Comparison of ENCODE assay signal across 15 cellular contexts in genomic region chr7:150990416-150991186, GRCh38. TPM values are rescaled to one million over a fixed set of nuclear protein-coding genes. Genes with fewer than 3 reads are reported as not detected.
DNase-seq lines count a peak whose midpoint lies in the region; ATAC-seq lines count a peak whose summit lies in the region.
"Had no signal": no experiment of that assay in that cellular context is flagged by ENCODE, and none has a peak within 500 bp of the region (broad histone marks: within the 10 kb centered on the region; RNA-seq: fewer than 3 reads in every experiment).

Gene NOS3, plus strand, starts transcription at chr7:150991017. Its CDS starts 2,787 bp downstream, at chr7:150993804.

- DNase-seq in HT-29 (ENCODE audit: low spot score), result no peak
- no peak for DNase-seq in lung microvascular endothelial cell (ENCODE audit: low read depth in 2 of 2)
- no peak for DNase-seq in C1 segment of cervical spinal cord (lab: John Stamatoyannopoulos, UW)
- no peak for DNase-seq in cortex of kidney (lab: John Stamatoyannopoulos, UW)
- DNase-seq in SIG-M5 treated with dmso at 0.1 percent for 504 hours (lab: John Stamatoyannopoulos, UW; ENCODE audit: unreplicated experiment), result no peak
- DNase-seq: activated gamma-delta T cell; CD8-positive, alpha-beta T cell; NCI-H1105 treated with DMSO at 0.1 percent for 48 hours; NCI-H524; occipital lobe had no signal

- peak within 1 kb of the TSS; percentile 80 to 97 (median 93) for H3K4me2 ChIP-seq in BLaER1 treated with 17β-estradiol and CSF1 and Interleukin-3, amounts not matched to agents 10 nM and 100 nM

- peaks cover 65 to 77% (median 72%) of the 10 kb centered on the region in 10 experiments for H3K4me1 ChIP-seq in BLaER1 treated with 17β-estradiol and CSF1 and Interleukin-3, amounts not matched to agents 10 nM and 100 nM

- ATAC-seq in GM18870 (IDR thresholded peaks at IDR 0.05; ENCODE audit: unreplicated experiment), result no peak
- ATAC-seq: CD8-positive, alpha-beta T cell; stimulated activated effector memory CD8-positive, alpha-beta T cell treated with anti-CD3 and anti-CD28 coated beads, Interleukin-12 subunit alpha, Interleukin-12 subunit beta, amount 100 ng/mL, for 72 hours had no signal

- H3K9ac ChIP-seq in BLaER1 treated with 17β-estradiol and CSF1 and Interleukin-3, amounts not matched to agents 10 nM and 100 nM, result peak within 1 kb of the TSS in 7 of 11 experiments; percentile 69 to 80 (median 73); a peak in 10 of 22 replicates

- peaks cover 17 to 23% (median 20%) of the 10 kb centered on the region in 11 experiments for H3K9me3 ChIP-seq in BLaER1 treated with 17β-estradiol and CSF1 and Interleukin-3, amounts not matched to agents 10 nM and 100 nM (replicated peaks in 1 of 11)

- peak within 1 kb of the TSS in 2 of 10 experiments; percentile 14 to 38; a peak in 1 of 20 replicates for H3K4me3 ChIP-seq in BLaER1 treated with 17β-estradiol and CSF1 and Interleukin-3, amounts not matched to agents 10 nM and 100 nM

- no peaks in the 10 kb centered on the region for H3K27me3 ChIP-seq in BLaER1 treated with 17β-estradiol and CSF1 and Interleukin-3, amounts not matched to agents 10 nM and 100 nM

- peaks cover 0 to 15% (median 0%) of the 10 kb centered on the region in 11 experiments; a peak in 4 of 22 replicates for H4K20me1 ChIP-seq in BLaER1 treated with 17β-estradiol and CSF1 and Interleukin-3, amounts not matched to agents 10 nM and 100 nM

- in situ Hi-C loops in endometrial microvascular endothelial cells (cut with HindIII; ENCODE audit: inconsistent ontology term, low pct_unique_long_range_greater_than_20kb, low sequenced_read_pairs), result no loop called here

- peaks cover 0 to 11% (median 0%) of the 10 kb centered on the region in 11 experiments; a peak in 1 of 22 replicates for H3K36me3 ChIP-seq in BLaER1 treated with 17β-estradiol and CSF1 and Interleukin-3, amounts not matched to agents 10 nM and 100 nM

- peak within 1 kb of the TSS in 8 of 11 experiments; percentile 75 to 91 (median 82); a peak in 13 of 22 replicates for H3K27ac ChIP-seq in BLaER1 treated with 17β-estradiol and CSF1 and Interleukin-3, amounts not matched to agents 10 nM and 100 nM
- H3K27ac ChIP-seq: VCaP had no signal

RNA-seq across cellular contexts. Expression of gene NOS3, which starts in this region (rescaled TPM):
- total RNA-seq in HT-29 (2014; rRNA removed; shearing (Covaris generic)), result 6.7 and 13.0 TPM in 2 replicates
- total RNA-seq in endometrial microvascular endothelial cells (ENCODE audit: inconsistent ontology term) (37.4 TPM), lung microvascular endothelial cell (25.0 and 30.5 TPM in 2 replicates)
